Comparison of ENCODE assay signal across 16 cellular contexts in the genomic region with DNA sequence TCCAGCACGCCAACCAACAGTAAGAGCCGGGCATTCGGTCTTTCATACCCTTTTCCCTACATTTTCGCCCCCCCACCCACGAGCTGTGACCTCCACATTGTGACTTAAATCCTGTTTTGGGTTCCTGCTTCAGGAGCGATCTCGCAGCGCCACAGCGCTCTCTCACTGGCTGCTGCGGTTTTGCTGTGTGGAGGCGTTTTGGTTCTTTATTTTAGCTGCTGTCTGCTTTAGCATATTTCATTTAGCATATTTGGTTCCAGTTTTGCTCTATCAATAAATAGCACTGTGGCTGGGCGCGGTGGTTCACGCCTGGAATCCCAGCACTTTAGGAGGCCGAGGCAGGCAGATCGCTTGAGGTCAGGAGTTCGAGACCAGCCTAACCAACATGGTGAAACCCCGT. TPM values are rescaled to one million over a fixed set of nuclear protein-coding genes. Genes with fewer than 3 reads are reported as not detected.
DNase-seq lines count a peak whose midpoint lies in the region; ATAC-seq and FAIRE-seq lines count a peak whose summit lies in the region.
"Had no signal": no experiment of that assay in that cellular context is flagged by ENCODE, and none has a peak within 500 bp of the region (broad histone marks: within the 10 kb centered on the region; RNA-seq: fewer than 3 reads in every experiment).

No MANE protein-coding gene starts in this region.

- H3K4me3 ChIP-seq in CD4-positive, alpha-beta memory T cell (ENCODE audit: low read length in 2 of 2), result no peak overlapping the region
- H3K4me3 ChIP-seq: A549, GM23338 had no signal

- H3K36me3 ChIP-seq in CD4-positive, alpha-beta memory T cell (ENCODE audit: insufficient read depth, low read length), result peaks cover 5% of the 10 kb centered on the region

- H3K27ac ChIP-seq in CD4-positive, alpha-beta memory T cell (ENCODE audit: low read depth, low read length), result no peak overlapping the region
- H3K27ac ChIP-seq: A549 had no signal

- H3K27me3 Mint-ChIP-seq in activated naive CD4-positive, alpha-beta T cell treated with anti-CD3 and anti-CD28 coated beads, Interleukin-2, amount 10 ng/mL, durations not matched to agents 7 days and 5 days, result no peaks in the 10 kb centered on the region
- H3K27me3 Mint-ChIP-seq in CD4-positive, alpha-beta memory T cell, result no peaks in the 10 kb centered on the region
- no peaks in the 10 kb centered on the region for H3K27me3 Mint-ChIP-seq in activated T-helper 17 cell treated with anti-CD3 and anti-CD28 coated beads, Interleukin-2, amount 50 U/mL, for 72 hours
- no peaks in the 10 kb centered on the region for H3K27me3 Mint-ChIP-seq in memory B cell
- H3K27me3 Mint-ChIP-seq: CD4-positive, CD25-positive, alpha-beta regulatory T cell had no signal

- H3K36me3 Mint-ChIP-seq in activated naive CD4-positive, alpha-beta T cell treated with anti-CD3 and anti-CD28 coated beads, Interleukin-2, amount 10 ng/mL, durations not matched to agents 7 days and 5 days, result peaks cover 21% of the 10 kb centered on the region
- H3K36me3 Mint-ChIP-seq in CD4-positive, alpha-beta memory T cell, result peaks cover 32 to 33% of the 10 kb centered on the region in 2 donors
- peaks cover 77% of the 10 kb centered on the region for H3K36me3 Mint-ChIP-seq in activated T-helper 17 cell treated with anti-CD3 and anti-CD28 coated beads, Interleukin-2, amount 50 U/mL, for 72 hours (ENCODE audit: low read depth)
- peaks cover 21% of the 10 kb centered on the region for H3K36me3 Mint-ChIP-seq in memory B cell

- intact Hi-C loops in CD4-positive, alpha-beta memory T cell (cut with micrococcal nuclease), result no loop called here

- no peaks in the 10 kb centered on the region for H3K9me3 ChIP-seq in CD4-positive, alpha-beta memory T cell (ENCODE audit: control insufficient read depth in 1 of 2, low read length in 2 of 2)
- H3K9me3 ChIP-seq: A549, BE2C had no signal

- no peak overlapping the region for H3K4me3 Mint-ChIP-seq in activated naive CD4-positive, alpha-beta T cell treated with anti-CD3 and anti-CD28 coated beads, Interleukin-2, amount 10 ng/mL, durations not matched to agents 7 days and 5 days
- H3K4me3 Mint-ChIP-seq in CD4-positive, alpha-beta memory T cell, result peak overlapping the region in 1 of 8 donors; percentile 33
- H3K4me3 Mint-ChIP-seq in activated T-helper 17 cell treated with anti-CD3 and anti-CD28 coated beads, Interleukin-2, amount 50 U/mL, for 72 hours, result no peak overlapping the region
- H3K4me3 Mint-ChIP-seq in memory B cell, result no peak overlapping the region
- H3K4me3 Mint-ChIP-seq: CD4-positive, CD25-positive, alpha-beta regulatory T cell; GM23338 had no signal

- POLR2A ChIA-PET in CD4-positive, alpha-beta memory T cell (lab: Charles Lee; ENCODE audit: partially characterized antibody), result interaction anchor here (0.9 kb wide), 1 partner anchor 19 kb away, joined by 3 read pairs; no protein-coding TSS in a partner anchor

- no peaks in the 10 kb centered on the region for H3K9me3 Mint-ChIP-seq in activated naive CD4-positive, alpha-beta T cell treated with anti-CD3 and anti-CD28 coated beads, Interleukin-2, amount 10 ng/mL, durations not matched to agents 7 days and 5 days
- H3K9me3 Mint-ChIP-seq in CD4-positive, alpha-beta memory T cell, result no peaks in the 10 kb centered on the region
- no peaks in the 10 kb centered on the region for H3K9me3 Mint-ChIP-seq in activated T-helper 17 cell treated with anti-CD3 and anti-CD28 coated beads, Interleukin-2, amount 50 U/mL, for 72 hours
- H3K9me3 Mint-ChIP-seq in memory B cell, result no peaks in the 10 kb centered on the region
- H3K9me3 Mint-ChIP-seq: GM23338 had no signal

- peak; percentile 27 for DNase-seq in activated naive CD4-positive, alpha-beta T cell treated with Interleukin-2 at 50 U/mL for 16 hours
- no peak for DNase-seq in activated naive CD4-positive, alpha-beta T cell treated with anti-CD3 and anti-CD28 coated beads, Interleukin-2, amount 10 ng/mL, durations not matched to agents 7 days and 5 days
- DNase-seq in CD4-positive, alpha-beta memory T cell, result no peak
- DNase-seq in memory B cell (ENCODE audit: low spot score in 2 of 2) (no peak), NCI-H1105 (lab: John Stamatoyannopoulos, UW) (no peak), HTR-8/SVneo (ENCODE audit: insufficient read length, low spot score) (no peak)
- DNase-seq: BE2C; CD4-positive, CD25-positive, alpha-beta regulatory T cell; DMS79 treated with DMSO at 0.1 percent for 48 hours; EL; H7 had no signal

- FAIRE-seq in HTR-8/SVneo (lab: Jason Lieb, UNC), result no peak
- FAIRE-seq: A549, G401.6 had no signal

- no peaks in the 10 kb centered on the region for H3K27me3 ChIP-seq in CD4-positive, alpha-beta memory T cell (ENCODE audit: insufficient read depth, low read length)
- H3K27me3 ChIP-seq: BE2C had no signal

- no peak overlapping the region for H3K27ac Mint-ChIP-seq in activated naive CD4-positive, alpha-beta T cell treated with anti-CD3 and anti-CD28 coated beads, Interleukin-2, amount 10 ng/mL, durations not matched to agents 7 days and 5 days
- peak overlapping the region in 4 of 7 donors; percentile 29 to 85 (median 40) for H3K27ac Mint-ChIP-seq in CD4-positive, alpha-beta memory T cell
- no peak overlapping the region for H3K27ac Mint-ChIP-seq in activated T-helper 17 cell treated with anti-CD3 and anti-CD28 coated beads, Interleukin-2, amount 50 U/mL, for 72 hours
- peak overlapping the region; percentile 55 for H3K27ac Mint-ChIP-seq in memory B cell
- H3K27ac Mint-ChIP-seq: GM23338 had no signal

- ATAC-seq in activated T-helper 17 cell treated with anti-CD3 and anti-CD28 coated beads, Interleukin-2, amount 50 U/mL, for 72 hours (replicated peaks), result peak; percentile 59
- peak; percentile 27 for ATAC-seq in memory B cell (ENCODE audit: low read depth)
- ATAC-seq: A549, GM23338 had no signal

- CTCF ChIA-PET in activated naive CD4-positive, alpha-beta T cell treated with anti-CD3 and anti-CD28 coated beads, Interleukin-2, amount 10 ng/mL, durations not matched to agents 7 days and 5 days (lab: Charles Lee), result interaction anchor here (0.6 kb wide), 1 partner anchor 10 kb away, joined by 3 read pairs; no protein-coding TSS in a partner anchor
- CTCF ChIA-PET in CD4-positive, alpha-beta memory T cell (lab: Charles Lee; ENCODE audit: partially characterized antibody), result interaction anchor here (1.0 kb wide), 1 partner anchor 10 kb away, joined by 3 read pairs; no protein-coding TSS in a partner anchor

- H3K4me1 ChIP-seq in CD4-positive, alpha-beta memory T cell (ENCODE audit: insufficient read depth, low read length), result peaks cover 5% of the 10 kb centered on the region
- H3K4me1 ChIP-seq: A549, BE2C had no signal

- H3K4me1 Mint-ChIP-seq in activated naive CD4-positive, alpha-beta T cell treated with anti-CD3 and anti-CD28 coated beads, Interleukin-2, amount 10 ng/mL, durations not matched to agents 7 days and 5 days, result no peaks in the 10 kb centered on the region
- peaks cover 0 to 10% (median 3%) of the 10 kb centered on the region in 4 donors for H3K4me1 Mint-ChIP-seq in CD4-positive, alpha-beta memory T cell
- H3K4me1 Mint-ChIP-seq in activated T-helper 17 cell treated with anti-CD3 and anti-CD28 coated beads, Interleukin-2, amount 50 U/mL, for 72 hours, result no peaks in the 10 kb centered on the region
- H3K4me1 Mint-ChIP-seq in memory B cell, result no peaks in the 10 kb centered on the region
- H3K4me1 Mint-ChIP-seq: GM23338 had no signal

RNA-seq across cellular contexts. Expression of gene SLC39A3, which starts 19.6 kb away (rescaled TPM):
- 10 to 100 TPM; 18.2 to 19.1 TPM for total RNA-seq in CD4-positive, alpha-beta memory T cell
- 10 to 100 TPM; 28.8 to 41.7 TPM for polyA plus RNA-seq in CD4-positive, alpha-beta memory T cell
- 10 to 100 TPM; 13.4 to 47.8 TPM for total RNA-seq in activated T-helper 17 cell treated with anti-CD3 and anti-CD28 coated beads, Interleukin-2, amount 50 U/mL, for 72 hours

RNA-seq across cellular contexts. Expression of gene SGTA, which starts 23.7 kb away (rescaled TPM):
- total RNA-seq in CD4-positive, alpha-beta memory T cell, result 10 to 100 TPM; 37.0 to 37.8 TPM
- 10 to 100 TPM; 27.7 to 34.9 TPM for polyA plus RNA-seq in CD4-positive, alpha-beta memory T cell
- 10 to 100 TPM; 39.5 to 77.0 TPM for total RNA-seq in activated T-helper 17 cell treated with anti-CD3 and anti-CD28 coated beads, Interleukin-2, amount 50 U/mL, for 72 hours

RNA-seq across cellular contexts. Expression of gene THOP1, which starts 25.9 kb away (rescaled TPM):
- 10 to 100 TPM; 25.4 to 26.1 TPM for total RNA-seq in CD4-positive, alpha-beta memory T cell
- polyA plus RNA-seq in CD4-positive, alpha-beta memory T cell, result 10 to 100 TPM; 21.6 to 31.9 TPM
- total RNA-seq in activated T-helper 17 cell treated with anti-CD3 and anti-CD28 coated beads, Interleukin-2, amount 50 U/mL, for 72 hours, result 100 to 1,000 TPM in 1 of 2 donors, 10 to 100 TPM in 1; 70.4 to 156 TPM

RNA-seq across cellular contexts. Expression of gene DIRAS1, which starts 38.2 kb away (rescaled TPM):
- total RNA-seq in CD4-positive, alpha-beta memory T cell, result not detected
- polyA plus RNA-seq in CD4-positive, alpha-beta memory T cell, result not detected
- total RNA-seq in activated T-helper 17 cell treated with anti-CD3 and anti-CD28 coated beads, Interleukin-2, amount 50 U/mL, for 72 hours, result under 1 TPM in 1 of 2 donors, not detected in 1; 0.61 TPM
- total RNA-seq: CD4-positive, CD25-positive, alpha-beta regulatory T cell; HT-29 had no signal
- polyA plus RNA-seq: CD4-positive, CD25-positive, alpha-beta regulatory T cell had no signal

RNA-seq across cellular contexts. Expression of gene GNG7, which starts 56.9 kb away (rescaled TPM):
- 1 to 10 TPM; 4.1 to 4.2 TPM for total RNA-seq in CD4-positive, alpha-beta memory T cell
- 1 to 10 TPM; 1.9 to 2.2 TPM for polyA plus RNA-seq in CD4-positive, alpha-beta memory T cell
- under 1 TPM in 1 of 2 donors, not detected in 1; 0.29 TPM for total RNA-seq in activated T-helper 17 cell treated with anti-CD3 and anti-CD28 coated beads, Interleukin-2, amount 50 U/mL, for 72 hours

Comparison
In these comparisons a context has a peak if more than half of its experiments do, and no peak if none do; other contexts are left out.
1. H3K27ac Mint-ChIP-seq: peak in CD4-positive, alpha-beta memory T cell (4 of 7) and memory B cell (single experiment); none in activated naive CD4-positive, alpha-beta T cell treated with anti-CD3 and anti-CD28 coated beads, Interleukin-2, amount 10 ng/mL, durations not matched to agents 7 days and 5 days (single experiment) and activated T-helper 17 cell treated with anti-CD3 and anti-CD28 coated beads, Interleukin-2, amount 50 U/mL, for 72 hours (single experiment).